In the genomic region with DNA sequence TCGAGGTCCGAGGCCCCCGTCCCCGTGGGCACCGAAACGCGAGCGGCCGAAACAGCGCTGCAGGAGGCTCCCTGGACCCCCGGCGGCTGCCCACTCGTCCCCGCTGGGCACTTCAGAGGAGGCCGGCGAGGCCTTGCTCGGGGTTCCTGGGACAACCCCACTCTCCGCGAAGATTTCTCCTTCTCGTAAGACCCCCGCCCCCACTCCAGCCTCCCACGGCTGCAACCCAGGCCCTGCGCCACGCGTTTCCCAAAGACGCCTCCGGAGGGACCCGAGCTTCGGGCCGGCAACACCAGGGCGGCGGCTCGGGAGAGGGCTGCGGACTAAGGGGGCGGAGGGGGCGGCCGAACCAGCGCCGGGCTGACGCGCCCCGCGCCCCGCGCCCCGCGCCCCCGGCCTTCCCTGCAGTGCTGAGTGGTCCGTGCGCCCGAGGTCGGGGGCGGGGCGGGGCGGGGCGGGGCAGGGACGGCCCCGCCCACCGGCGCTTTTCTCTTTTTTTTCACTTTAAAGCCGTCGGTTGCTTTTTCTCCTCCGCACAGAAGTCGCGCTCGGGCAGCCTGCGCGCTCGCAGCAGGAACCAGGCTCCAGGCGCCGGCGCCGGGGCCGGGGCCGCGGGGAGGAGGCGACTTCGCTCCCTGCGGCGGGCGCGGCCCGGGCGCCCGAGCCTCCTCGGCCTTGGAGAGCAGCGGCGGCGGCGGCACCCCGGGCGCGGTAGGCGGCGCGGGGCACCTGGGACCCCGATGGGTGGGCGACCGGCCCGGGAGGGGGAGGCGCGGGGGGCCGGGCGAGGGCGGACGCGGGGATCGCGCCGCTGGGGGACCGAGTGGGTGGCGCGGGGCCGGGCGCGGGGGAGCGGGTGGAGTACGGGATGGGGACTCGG, we compare ENCODE assay signal across 1 cellular context.
A peak's percentile ranks its signal among the peaks of the same experiment; 100 is the strongest.
TF ChIP-seq lines count a peak whose summit lies in the region.

A gene (plus strand): TSS at position 534 of the 880 bp plus-strand sequence. CDS start 62,998 bp downstream, outside the sequence.

TF ChIP-seq in IMR-90, 13 proteins besides CTCF, POLR2A, EP300 and RAD21:
- TF ChIP-seq SMC3 (IDR thresholded peaks at IDR 0.05; ENCODE audit: low read depth, low read length) (0 out of 2 replicates have a peak, but pooled peaks have one; percentile 7), CHD1 (IDR thresholded peaks at IDR 0.05; ENCODE audit: low read depth, low read length) (no peak; the same call in 1 of the 2 replicates)
